ENCODE assay signal across 1 cellular context in the genomic region with DNA sequence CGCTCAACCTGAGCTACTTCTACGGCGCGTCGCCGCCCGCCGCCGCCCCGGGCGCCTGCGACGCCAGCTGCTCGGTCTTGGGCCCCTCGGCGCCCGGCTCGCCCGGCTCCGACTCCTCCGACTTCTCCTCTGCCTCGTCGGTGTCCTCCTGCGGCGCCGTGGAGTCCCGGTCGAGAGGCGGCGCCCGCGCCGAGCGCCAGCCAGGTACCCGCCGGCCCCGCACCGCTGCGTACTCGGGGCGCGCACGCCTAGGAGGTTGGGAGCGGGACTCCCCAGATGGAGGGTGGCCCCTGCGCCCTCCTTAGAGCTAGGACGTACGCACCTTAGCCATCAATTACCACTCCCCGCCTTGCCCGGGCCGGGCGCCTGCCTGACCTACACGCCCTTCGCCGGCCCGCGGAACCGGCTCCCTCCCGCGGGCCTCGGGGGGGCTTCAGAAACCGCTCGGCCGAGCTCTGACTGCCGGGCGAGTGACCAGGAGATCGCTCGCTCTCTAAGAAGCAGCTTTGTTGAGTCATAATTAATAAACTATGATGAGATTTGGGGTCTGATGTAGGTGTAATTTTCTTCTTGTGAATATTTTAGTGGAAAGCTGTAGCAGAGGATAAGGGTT.
TF ChIP-seq lines count a peak whose summit lies in the region.

No MANE protein-coding gene starts in this region.

TF ChIP-seq in K562, 482 proteins besides CTCF, POLR2A, EP300 and RAD21 (continued from another document and continues in another):
- TF ChIP-seq, protein P1, sequence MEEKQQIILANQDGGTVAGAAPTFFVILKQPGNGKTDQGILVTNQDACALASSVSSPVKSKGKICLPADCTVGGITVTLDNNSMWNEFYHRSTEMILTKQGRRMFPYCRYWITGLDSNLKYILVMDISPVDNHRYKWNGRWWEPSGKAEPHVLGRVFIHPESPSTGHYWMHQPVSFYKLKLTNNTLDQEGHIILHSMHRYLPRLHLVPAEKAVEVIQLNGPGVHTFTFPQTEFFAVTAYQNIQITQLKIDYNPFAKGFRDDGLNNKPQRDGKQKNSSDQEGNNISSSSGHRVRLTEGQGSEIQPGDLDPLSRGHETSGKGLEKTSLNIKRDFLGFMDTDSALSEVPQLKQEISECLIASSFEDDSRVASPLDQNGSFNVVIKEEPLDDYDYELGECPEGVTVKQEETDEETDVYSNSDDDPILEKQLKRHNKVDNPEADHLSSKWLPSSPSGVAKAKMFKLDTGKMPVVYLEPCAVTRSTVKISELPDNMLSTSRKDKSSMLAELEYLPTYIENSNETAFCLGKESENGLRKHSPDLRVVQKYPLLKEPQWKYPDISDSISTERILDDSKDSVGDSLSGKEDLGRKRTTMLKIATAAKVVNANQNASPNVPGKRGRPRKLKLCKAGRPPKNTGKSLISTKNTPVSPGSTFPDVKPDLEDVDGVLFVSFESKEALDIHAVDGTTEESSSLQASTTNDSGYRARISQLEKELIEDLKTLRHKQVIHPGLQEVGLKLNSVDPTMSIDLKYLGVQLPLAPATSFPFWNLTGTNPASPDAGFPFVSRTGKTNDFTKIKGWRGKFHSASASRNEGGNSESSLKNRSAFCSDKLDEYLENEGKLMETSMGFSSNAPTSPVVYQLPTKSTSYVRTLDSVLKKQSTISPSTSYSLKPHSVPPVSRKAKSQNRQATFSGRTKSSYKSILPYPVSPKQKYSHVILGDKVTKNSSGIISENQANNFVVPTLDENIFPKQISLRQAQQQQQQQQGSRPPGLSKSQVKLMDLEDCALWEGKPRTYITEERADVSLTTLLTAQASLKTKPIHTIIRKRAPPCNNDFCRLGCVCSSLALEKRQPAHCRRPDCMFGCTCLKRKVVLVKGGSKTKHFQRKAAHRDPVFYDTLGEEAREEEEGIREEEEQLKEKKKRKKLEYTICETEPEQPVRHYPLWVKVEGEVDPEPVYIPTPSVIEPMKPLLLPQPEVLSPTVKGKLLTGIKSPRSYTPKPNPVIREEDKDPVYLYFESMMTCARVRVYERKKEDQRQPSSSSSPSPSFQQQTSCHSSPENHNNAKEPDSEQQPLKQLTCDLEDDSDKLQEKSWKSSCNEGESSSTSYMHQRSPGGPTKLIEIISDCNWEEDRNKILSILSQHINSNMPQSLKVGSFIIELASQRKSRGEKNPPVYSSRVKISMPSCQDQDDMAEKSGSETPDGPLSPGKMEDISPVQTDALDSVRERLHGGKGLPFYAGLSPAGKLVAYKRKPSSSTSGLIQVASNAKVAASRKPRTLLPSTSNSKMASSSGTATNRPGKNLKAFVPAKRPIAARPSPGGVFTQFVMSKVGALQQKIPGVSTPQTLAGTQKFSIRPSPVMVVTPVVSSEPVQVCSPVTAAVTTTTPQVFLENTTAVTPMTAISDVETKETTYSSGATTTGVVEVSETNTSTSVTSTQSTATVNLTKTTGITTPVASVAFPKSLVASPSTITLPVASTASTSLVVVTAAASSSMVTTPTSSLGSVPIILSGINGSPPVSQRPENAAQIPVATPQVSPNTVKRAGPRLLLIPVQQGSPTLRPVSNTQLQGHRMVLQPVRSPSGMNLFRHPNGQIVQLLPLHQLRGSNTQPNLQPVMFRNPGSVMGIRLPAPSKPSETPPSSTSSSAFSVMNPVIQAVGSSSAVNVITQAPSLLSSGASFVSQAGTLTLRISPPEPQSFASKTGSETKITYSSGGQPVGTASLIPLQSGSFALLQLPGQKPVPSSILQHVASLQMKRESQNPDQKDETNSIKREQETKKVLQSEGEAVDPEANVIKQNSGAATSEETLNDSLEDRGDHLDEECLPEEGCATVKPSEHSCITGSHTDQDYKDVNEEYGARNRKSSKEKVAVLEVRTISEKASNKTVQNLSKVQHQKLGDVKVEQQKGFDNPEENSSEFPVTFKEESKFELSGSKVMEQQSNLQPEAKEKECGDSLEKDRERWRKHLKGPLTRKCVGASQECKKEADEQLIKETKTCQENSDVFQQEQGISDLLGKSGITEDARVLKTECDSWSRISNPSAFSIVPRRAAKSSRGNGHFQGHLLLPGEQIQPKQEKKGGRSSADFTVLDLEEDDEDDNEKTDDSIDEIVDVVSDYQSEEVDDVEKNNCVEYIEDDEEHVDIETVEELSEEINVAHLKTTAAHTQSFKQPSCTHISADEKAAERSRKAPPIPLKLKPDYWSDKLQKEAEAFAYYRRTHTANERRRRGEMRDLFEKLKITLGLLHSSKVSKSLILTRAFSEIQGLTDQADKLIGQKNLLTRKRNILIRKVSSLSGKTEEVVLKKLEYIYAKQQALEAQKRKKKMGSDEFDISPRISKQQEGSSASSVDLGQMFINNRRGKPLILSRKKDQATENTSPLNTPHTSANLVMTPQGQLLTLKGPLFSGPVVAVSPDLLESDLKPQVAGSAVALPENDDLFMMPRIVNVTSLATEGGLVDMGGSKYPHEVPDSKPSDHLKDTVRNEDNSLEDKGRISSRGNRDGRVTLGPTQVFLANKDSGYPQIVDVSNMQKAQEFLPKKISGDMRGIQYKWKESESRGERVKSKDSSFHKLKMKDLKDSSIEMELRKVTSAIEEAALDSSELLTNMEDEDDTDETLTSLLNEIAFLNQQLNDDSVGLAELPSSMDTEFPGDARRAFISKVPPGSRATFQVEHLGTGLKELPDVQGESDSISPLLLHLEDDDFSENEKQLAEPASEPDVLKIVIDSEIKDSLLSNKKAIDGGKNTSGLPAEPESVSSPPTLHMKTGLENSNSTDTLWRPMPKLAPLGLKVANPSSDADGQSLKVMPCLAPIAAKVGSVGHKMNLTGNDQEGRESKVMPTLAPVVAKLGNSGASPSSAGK (IDR thresholded peaks at IDR 0.05), result no peak
- TF ChIP-seq HSF4 (CRISPR knock-in tag; IDR thresholded peaks at IDR 0.05; ENCODE audit: borderline replicate concordance) (no peak), SRSF7 (optimal IDR thresholded peaks at IDR 0.05; ENCODE audit: low read depth, low read length) (no peak), RBFOX2 (IDR thresholded peaks at IDR 0.05; ENCODE audit: low read depth, low read length) (peak; percentile 86), ATF7 (IDR thresholded peaks at IDR 0.05) (0 out of 2 replicates have a peak, but pooled peaks have one; percentile 16), STAT5A (IDR thresholded peaks at IDR 0.05; ENCODE audit: borderline replicate concordance, low read length) (no peak), ZNF764 (CRISPR knock-in tag; IDR thresholded peaks at IDR 0.05; ENCODE audit: low read depth) (no peak), FOSL1 (tag; conservative IDR thresholded peaks at IDR 0.05) (0 out of 2 replicates have a peak, but pooled peaks have one; percentile 28), FIP1L1 (IDR thresholded peaks at IDR 0.05; ENCODE audit: low read depth, low read length, poor library complexity, severe bottlenecking) (peak; percentile 72), SMARCA5 (IDR thresholded peaks at IDR 0.05) (no peak), TAF7 (tag; IDR thresholded peaks at IDR 0.05) (no peak), HNRNPH1 (optimal IDR thresholded peaks at IDR 0.05; ENCODE audit: low read depth, low read length) (no peak), ZNF408 (CRISPR knock-in tag; IDR thresholded peaks at IDR 0.05; ENCODE audit: low read depth) (no peak), CHD4 (IDR thresholded peaks at IDR 0.05; ENCODE audit: insufficient read depth, insufficient replicate concordance, low read depth, low read length, poor library complexity, severe bottlenecking) (no peak), ELF2 (CRISPR knock-in tag; IDR thresholded peaks at IDR 0.05) (no peak), MTA2 (IDR thresholded peaks at IDR 0.05; ENCODE audit: low read depth) (no peak), SIX5 (IDR thresholded peaks at IDR 0.05; ENCODE audit: borderline replicate concordance in 1 of 2, insufficient read depth in 1 of 2, low read depth in 1 of 2, low read length in 2 of 2) (no peak), HCFC1 (IDR thresholded peaks at IDR 0.05; ENCODE audit: low read depth, low read length) (no peak), BACH1 (tag; IDR thresholded peaks at IDR 0.05) (no peak), ZNF76 (CRISPR knock-in tag; IDR thresholded peaks at IDR 0.05; ENCODE audit: borderline replicate concordance) (no peak), NR2F6 (CRISPR knock-in tag; IDR thresholded peaks at IDR 0.05) (no peak), ZNF133 (CRISPR knock-in tag; IDR thresholded peaks at IDR 0.05) (no peak), IFI16 (CRISPR knock-in tag; IDR thresholded peaks at IDR 0.05) (no peak), HDAC8 (tag; IDR thresholded peaks at IDR 0.05) (no peak), SMAD1 (IDR thresholded peaks at IDR 0.05; ENCODE audit: low read depth, low read length, partially characterized antibody) (no peak), RB1 (IDR thresholded peaks at IDR 0.05; ENCODE audit: low read depth) (0 out of 2 replicates have a peak, but pooled peaks have one; percentile 5), SAP30 (IDR thresholded peaks at IDR 0.05; ENCODE audit: borderline replicate concordance, insufficient read depth, low read depth, low read length, poor library complexity, severe bottlenecking) (no peak), ZNF354B (CRISPR knock-in tag; IDR thresholded peaks at IDR 0.05) (no peak)
- TF ChIP-seq, protein P2, sequence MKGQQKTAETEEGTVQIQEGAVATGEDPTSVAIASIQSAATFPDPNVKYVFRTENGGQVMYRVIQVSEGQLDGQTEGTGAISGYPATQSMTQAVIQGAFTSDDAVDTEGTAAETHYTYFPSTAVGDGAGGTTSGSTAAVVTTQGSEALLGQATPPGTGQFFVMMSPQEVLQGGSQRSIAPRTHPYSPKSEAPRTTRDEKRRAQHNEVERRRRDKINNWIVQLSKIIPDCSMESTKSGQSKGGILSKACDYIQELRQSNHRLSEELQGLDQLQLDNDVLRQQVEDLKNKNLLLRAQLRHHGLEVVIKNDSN (CRISPR knock-in tag; IDR thresholded peaks at IDR 0.05), result no peak
- TF ChIP-seq, protein P3, sequence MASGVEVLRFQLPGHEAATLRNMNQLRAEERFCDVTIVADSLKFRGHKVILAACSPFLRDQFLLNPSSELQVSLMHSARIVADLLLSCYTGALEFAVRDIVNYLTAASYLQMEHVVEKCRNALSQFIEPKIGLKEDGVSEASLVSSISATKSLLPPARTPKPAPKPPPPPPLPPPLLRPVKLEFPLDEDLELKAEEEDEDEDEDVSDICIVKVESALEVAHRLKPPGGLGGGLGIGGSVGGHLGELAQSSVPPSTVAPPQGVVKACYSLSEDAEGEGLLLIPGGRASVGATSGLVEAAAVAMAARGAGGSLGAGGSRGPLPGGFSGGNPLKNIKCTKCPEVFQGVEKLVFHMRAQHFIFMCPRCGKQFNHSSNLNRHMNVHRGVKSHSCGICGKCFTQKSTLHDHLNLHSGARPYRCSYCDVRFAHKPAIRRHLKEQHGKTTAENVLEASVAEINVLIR (CRISPR knock-in tag; IDR thresholded peaks at IDR 0.05), result no peak
- TF ChIP-seq, protein P4, sequence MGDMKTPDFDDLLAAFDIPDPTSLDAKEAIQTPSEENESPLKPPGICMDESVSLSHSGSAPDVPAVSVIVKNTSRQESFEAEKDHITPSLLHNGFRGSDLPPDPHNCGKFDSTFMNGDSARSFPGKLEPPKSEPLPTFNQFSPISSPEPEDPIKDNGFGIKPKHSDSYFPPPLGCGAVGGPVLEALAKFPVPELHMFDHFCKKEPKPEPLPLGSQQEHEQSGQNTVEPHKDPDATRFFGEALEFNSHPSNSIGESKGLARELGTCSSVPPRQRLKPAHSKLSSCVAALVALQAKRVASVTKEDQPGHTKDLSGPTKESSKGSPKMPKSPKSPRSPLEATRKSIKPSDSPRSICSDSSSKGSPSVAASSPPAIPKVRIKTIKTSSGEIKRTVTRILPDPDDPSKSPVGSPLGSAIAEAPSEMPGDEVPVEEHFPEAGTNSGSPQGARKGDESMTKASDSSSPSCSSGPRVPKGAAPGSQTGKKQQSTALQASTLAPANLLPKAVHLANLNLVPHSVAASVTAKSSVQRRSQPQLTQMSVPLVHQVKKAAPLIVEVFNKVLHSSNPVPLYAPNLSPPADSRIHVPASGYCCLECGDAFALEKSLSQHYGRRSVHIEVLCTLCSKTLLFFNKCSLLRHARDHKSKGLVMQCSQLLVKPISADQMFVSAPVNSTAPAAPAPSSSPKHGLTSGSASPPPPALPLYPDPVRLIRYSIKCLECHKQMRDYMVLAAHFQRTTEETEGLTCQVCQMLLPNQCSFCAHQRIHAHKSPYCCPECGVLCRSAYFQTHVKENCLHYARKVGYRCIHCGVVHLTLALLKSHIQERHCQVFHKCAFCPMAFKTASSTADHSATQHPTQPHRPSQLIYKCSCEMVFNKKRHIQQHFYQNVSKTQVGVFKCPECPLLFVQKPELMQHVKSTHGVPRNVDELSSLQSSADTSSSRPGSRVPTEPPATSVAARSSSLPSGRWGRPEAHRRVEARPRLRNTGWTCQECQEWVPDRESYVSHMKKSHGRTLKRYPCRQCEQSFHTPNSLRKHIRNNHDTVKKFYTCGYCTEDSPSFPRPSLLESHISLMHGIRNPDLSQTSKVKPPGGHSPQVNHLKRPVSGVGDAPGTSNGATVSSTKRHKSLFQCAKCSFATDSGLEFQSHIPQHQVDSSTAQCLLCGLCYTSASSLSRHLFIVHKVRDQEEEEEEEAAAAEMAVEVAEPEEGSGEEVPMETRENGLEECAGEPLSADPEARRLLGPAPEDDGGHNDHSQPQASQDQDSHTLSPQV (IDR thresholded peaks at IDR 0.05), result no peak
- TF ChIP-seq, protein P5, sequence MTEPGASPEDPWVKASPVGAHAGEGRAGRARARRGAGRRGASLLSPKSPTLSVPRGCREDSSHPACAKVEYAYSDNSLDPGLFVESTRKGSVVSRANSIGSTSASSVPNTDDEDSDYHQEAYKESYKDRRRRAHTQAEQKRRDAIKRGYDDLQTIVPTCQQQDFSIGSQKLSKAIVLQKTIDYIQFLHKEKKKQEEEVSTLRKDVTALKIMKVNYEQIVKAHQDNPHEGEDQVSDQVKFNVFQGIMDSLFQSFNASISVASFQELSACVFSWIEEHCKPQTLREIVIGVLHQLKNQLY (CRISPR knock-in tag; conservative IDR thresholded peaks at IDR 0.05), result no peak
- TF ChIP-seq, protein P6, sequence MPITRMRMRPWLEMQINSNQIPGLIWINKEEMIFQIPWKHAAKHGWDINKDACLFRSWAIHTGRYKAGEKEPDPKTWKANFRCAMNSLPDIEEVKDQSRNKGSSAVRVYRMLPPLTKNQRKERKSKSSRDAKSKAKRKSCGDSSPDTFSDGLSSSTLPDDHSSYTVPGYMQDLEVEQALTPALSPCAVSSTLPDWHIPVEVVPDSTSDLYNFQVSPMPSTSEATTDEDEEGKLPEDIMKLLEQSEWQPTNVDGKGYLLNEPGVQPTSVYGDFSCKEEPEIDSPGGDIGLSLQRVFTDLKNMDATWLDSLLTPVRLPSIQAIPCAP (CRISPR knock-in tag; IDR thresholded peaks at IDR 0.05; ENCODE audit: borderline replicate concordance), result no peak
- TF ChIP-seq, protein P7, sequence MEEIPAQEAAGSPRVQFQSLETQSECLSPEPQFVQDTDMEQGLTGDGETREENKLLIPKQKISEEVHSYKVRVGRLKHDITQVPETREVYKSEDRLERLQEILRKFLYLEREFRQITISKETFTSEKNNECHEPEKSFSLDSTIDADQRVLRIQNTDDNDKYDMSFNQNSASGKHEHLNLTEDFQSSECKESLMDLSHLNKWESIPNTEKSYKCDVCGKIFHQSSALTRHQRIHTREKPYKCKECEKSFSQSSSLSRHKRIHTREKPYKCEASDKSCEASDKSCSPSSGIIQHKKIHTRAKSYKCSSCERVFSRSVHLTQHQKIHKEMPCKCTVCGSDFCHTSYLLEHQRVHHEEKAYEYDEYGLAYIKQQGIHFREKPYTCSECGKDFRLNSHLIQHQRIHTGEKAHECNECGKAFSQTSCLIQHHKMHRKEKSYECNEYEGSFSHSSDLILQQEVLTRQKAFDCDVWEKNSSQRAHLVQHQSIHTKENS (CRISPR knock-in tag; IDR thresholded peaks at IDR 0.05), result no peak
- TF ChIP-seq, protein P8, sequence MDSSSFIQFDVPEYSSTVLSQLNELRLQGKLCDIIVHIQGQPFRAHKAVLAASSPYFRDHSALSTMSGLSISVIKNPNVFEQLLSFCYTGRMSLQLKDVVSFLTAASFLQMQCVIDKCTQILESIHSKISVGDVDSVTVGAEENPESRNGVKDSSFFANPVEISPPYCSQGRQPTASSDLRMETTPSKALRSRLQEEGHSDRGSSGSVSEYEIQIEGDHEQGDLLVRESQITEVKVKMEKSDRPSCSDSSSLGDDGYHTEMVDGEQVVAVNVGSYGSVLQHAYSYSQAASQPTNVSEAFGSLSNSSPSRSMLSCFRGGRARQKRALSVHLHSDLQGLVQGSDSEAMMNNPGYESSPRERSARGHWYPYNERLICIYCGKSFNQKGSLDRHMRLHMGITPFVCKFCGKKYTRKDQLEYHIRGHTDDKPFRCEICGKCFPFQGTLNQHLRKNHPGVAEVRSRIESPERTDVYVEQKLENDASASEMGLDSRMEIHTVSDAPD (CRISPR knock-in tag; IDR thresholded peaks at IDR 0.05), result no peak
